17 cellular contexts compared by ENCODE assay signal in the genomic region with DNA sequence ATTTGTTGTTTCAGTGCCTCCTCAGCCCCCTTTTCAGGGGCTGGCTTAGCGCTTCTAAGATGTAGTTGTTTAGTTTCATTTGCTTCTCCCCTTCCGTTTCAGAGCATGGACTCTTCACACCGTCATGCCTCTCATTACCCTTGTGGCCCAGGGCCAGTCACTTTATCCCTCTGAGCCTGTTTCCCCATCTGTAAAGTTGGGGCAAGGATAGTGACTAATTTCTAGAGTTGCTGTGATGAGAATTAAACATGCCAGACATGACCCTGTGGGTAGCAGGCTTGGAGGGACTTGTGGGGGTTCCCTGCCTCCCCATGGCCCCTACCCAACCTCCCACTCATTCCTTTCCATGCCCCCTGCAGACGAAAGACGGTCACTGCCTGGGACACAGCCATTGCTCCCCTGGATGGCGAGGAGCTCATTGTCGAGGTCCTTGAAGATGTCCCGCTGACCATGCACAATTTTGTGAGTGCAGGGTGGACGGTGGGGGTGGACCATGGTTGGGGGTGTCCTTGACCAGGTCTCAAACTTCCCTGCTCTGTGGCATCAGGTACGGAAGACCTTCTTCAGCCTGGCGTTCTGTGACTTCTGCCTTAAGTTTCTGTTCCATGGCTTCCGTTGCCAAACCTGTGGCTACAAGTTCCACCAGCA. TPM values are rescaled to one million over a fixed set of nuclear protein-coding genes. Genes with fewer than 3 reads are reported as not detected.
DNase-seq lines count a peak whose midpoint lies in the region; ATAC-seq and TF ChIP-seq lines count a peak whose summit lies in the region.
"Had no signal": no experiment of that assay in that cellular context is flagged by ENCODE, and none has a peak within 500 bp of the region (broad histone marks: within the 10 kb centered on the region; RNA-seq: fewer than 3 reads in every experiment).

No MANE protein-coding gene starts in this region.

- H3K9me3 ChIP-seq in T-helper 17 cell (ENCODE audit: control insufficient read depth, low read length, poor library complexity, severe bottlenecking) (no peaks in the 10 kb centered on the region), esophagus squamous epithelium (no peaks in the 10 kb centered on the region)

- H3K9me3 Mint-ChIP-seq in activated naive CD4-positive, alpha-beta T cell treated with anti-CD3 and anti-CD28 coated beads for 36 hours: no peaks in the 10 kb centered on the region
- H3K9me3 Mint-ChIP-seq in stimulated activated naive CD8-positive, alpha-beta T cell treated with anti-CD3 and anti-CD28 coated beads, Interleukin-15, amount 100 ng/mL, for 72 hours: no peaks in the 10 kb centered on the region

- intact Hi-C loops in activated naive CD4-positive, alpha-beta T cell treated with anti-CD3 and anti-CD28 coated beads for 36 hours (cut with micrococcal nuclease): loop anchor here (5.0 kb wide), 1 partner anchor 458 kb away; no protein-coding TSS in a partner anchor
- intact Hi-C loops in esophagus squamous epithelium (cut with DNase I): no loop called here

- H3K4me1 ChIP-seq in esophagus squamous epithelium: peaks cover 0 to 38% (median 3%) of the 10 kb centered on the region in 3 donors
- H3K4me1 ChIP-seq: neural progenitor cell had no signal

- 61 to 83% methylated on average over 7 to 9 of the region's 12 CpGs for WGBS in esophagus squamous epithelium, 2 donors

- DNase-seq in activated naive CD4-positive, alpha-beta T cell treated with anti-CD3 and anti-CD28 coated beads for 36 hours: no peak
- no peak for DNase-seq in activated naive CD4-positive, alpha-beta T cell (lab: John Stamatoyannopoulos, UW)
- DNase-seq in T-helper 17 cell (no peak), epithelial cell of prostate (ENCODE audit: low read depth, low spot score) (no peak), esophagus squamous epithelium (lab: John Stamatoyannopoulos, UW) (no peak)
- DNase-seq in stimulated activated naive CD8-positive, alpha-beta T cell treated with anti-CD3 and anti-CD28 coated beads, Interleukin-15, amount 100 ng/mL, for 72 hours: peak in 1 of 2 donors; percentile 30
- DNase-seq in activated CD4-positive, CD25-positive, alpha-beta regulatory T cell (lab: John Stamatoyannopoulos, UW): no peak
- DNase-seq: dermis blood vessel endothelial cell; DMS 273 treated with DMSO at 0.1 percent for 48 hours; hippocampal formation; KG1; NCI-H1417; stimulated activated naive CD4-positive, alpha-beta T cell had no signal

- H3K4me3 Mint-ChIP-seq in activated naive CD4-positive, alpha-beta T cell treated with anti-CD3 and anti-CD28 coated beads for 36 hours: peak overlapping the region; percentile 11
- H3K4me3 Mint-ChIP-seq in T-helper 17 cell: no peak overlapping the region
- H3K4me3 Mint-ChIP-seq in stimulated activated naive CD8-positive, alpha-beta T cell treated with anti-CD3 and anti-CD28 coated beads, Interleukin-15, amount 100 ng/mL, for 72 hours: peak overlapping the region; percentile 45 to 81
- H3K4me3 Mint-ChIP-seq: neural progenitor cell had no signal

- peak overlapping the region; percentile 54 for H3K27ac Mint-ChIP-seq in activated naive CD4-positive, alpha-beta T cell treated with anti-CD3 and anti-CD28 coated beads for 36 hours
- peak overlapping the region; percentile 82 for H3K27ac Mint-ChIP-seq in T-helper 17 cell
- peak overlapping the region; percentile 48 to 59 for H3K27ac Mint-ChIP-seq in stimulated activated naive CD8-positive, alpha-beta T cell treated with anti-CD3 and anti-CD28 coated beads, Interleukin-15, amount 100 ng/mL, for 72 hours
- H3K27ac Mint-ChIP-seq: neural progenitor cell had no signal

- ATAC-seq in T-helper 17 cell: no peak
- ATAC-seq in stimulated activated naive CD8-positive, alpha-beta T cell treated with anti-CD3 and anti-CD28 coated beads, Interleukin-15, amount 100 ng/mL, for 72 hours: peak; percentile 22
- ATAC-seq in GM18867 (IDR thresholded peaks at IDR 0.05; ENCODE audit: unreplicated experiment): no peak
- ATAC-seq: HCT116 had no signal

- H3K4me1 Mint-ChIP-seq in activated naive CD4-positive, alpha-beta T cell treated with anti-CD3 and anti-CD28 coated beads for 36 hours (ENCODE audit: low read depth): peaks cover 34% of the 10 kb centered on the region
- peaks cover 25% of the 10 kb centered on the region for H3K4me1 Mint-ChIP-seq in T-helper 17 cell
- peaks cover 43% of the 10 kb centered on the region for H3K4me1 Mint-ChIP-seq in stimulated activated naive CD8-positive, alpha-beta T cell treated with anti-CD3 and anti-CD28 coated beads, Interleukin-15, amount 100 ng/mL, for 72 hours

- no peak overlapping the region for H3K4me3 ChIP-seq in esophagus squamous epithelium
- H3K4me3 ChIP-seq: neural progenitor cell, SK-N-MC had no signal

- H3K36me3 Mint-ChIP-seq in activated naive CD4-positive, alpha-beta T cell treated with anti-CD3 and anti-CD28 coated beads for 36 hours (ENCODE audit: low read depth): peaks cover 21% of the 10 kb centered on the region
- H3K36me3 Mint-ChIP-seq in T-helper 17 cell (ENCODE audit: low read depth): peaks cover 12% of the 10 kb centered on the region

- peaks cover 6 to 68% (median 8%) of the 10 kb centered on the region in 3 donors for H3K36me3 ChIP-seq in esophagus squamous epithelium
- H3K36me3 ChIP-seq: neural progenitor cell had no signal

- CTCF ChIA-PET in activated naive CD4-positive, alpha-beta T cell treated with anti-CD3 and anti-CD28 coated beads for 36 hours (lab: Charles Lee): no interaction called here

- no peaks in the 10 kb centered on the region for H3K27me3 ChIP-seq in esophagus squamous epithelium
- H3K27me3 ChIP-seq: neural progenitor cell had no signal

- TF ChIP-seq POLR2A in esophagus squamous epithelium (IDR thresholded peaks at IDR 0.05): no peak

- no peaks in the 10 kb centered on the region for H3K27me3 Mint-ChIP-seq in activated naive CD4-positive, alpha-beta T cell treated with anti-CD3 and anti-CD28 coated beads for 36 hours (ENCODE audit: low read depth)
- H3K27me3 Mint-ChIP-seq in T-helper 17 cell: no peaks in the 10 kb centered on the region
- no peaks in the 10 kb centered on the region for H3K27me3 Mint-ChIP-seq in stimulated activated naive CD8-positive, alpha-beta T cell treated with anti-CD3 and anti-CD28 coated beads, Interleukin-15, amount 100 ng/mL, for 72 hours

- no peak for TF ChIP-seq CTCF in esophagus squamous epithelium (IDR thresholded peaks at IDR 0.05)

- H3K27ac ChIP-seq in epithelial cell of prostate: peak overlapping the region; percentile 39
- H3K27ac ChIP-seq in esophagus squamous epithelium: no peak overlapping the region
- H3K27ac ChIP-seq: neural progenitor cell, SK-N-MC had no signal

RNA-seq across cellular contexts. Expression of a gene that starts 3.6 kb away (rescaled TPM):
- 10 to 100 TPM; 65.9 to 71.5 TPM for total RNA-seq in activated naive CD4-positive, alpha-beta T cell treated with anti-CD3 and anti-CD28 coated beads for 36 hours
- total RNA-seq in T-helper 17 cell: 100 to 1,000 TPM; 132 to 140 TPM
- total RNA-seq in esophagus squamous epithelium: 10 to 100 TPM; 19.8 to 37.4 (median 24.0) TPM

RNA-seq across cellular contexts. Expression of a gene that starts 17.7 kb away (rescaled TPM):
- 1 to 10 TPM; 6.7 to 9.4 TPM for total RNA-seq in activated naive CD4-positive, alpha-beta T cell treated with anti-CD3 and anti-CD28 coated beads for 36 hours
- total RNA-seq in T-helper 17 cell (100 to 1,000 TPM in 1 of 2 donors, 10 to 100 TPM in 1; 94.5 to 143 TPM), esophagus squamous epithelium (10 to 100 TPM; 10.9 to 90.6 (median 36.7) TPM)

RNA-seq across cellular contexts. Expression of a gene that starts 55.1 kb away (rescaled TPM):
- total RNA-seq in activated naive CD4-positive, alpha-beta T cell treated with anti-CD3 and anti-CD28 coated beads for 36 hours: under 1 TPM; 0.12 to 0.36 TPM
- 1 to 10 TPM in 1 of 2 donors, under 1 TPM in 1; 0.52 to 1.1 TPM for total RNA-seq in T-helper 17 cell
- total RNA-seq in esophagus squamous epithelium: under 1 TPM in 1 of 4 donors, not detected in 3; 0.31 TPM
- total RNA-seq: dermis blood vessel endothelial cell had no signal
